1 cellular context compared by ENCODE assay signal in the genomic region with DNA sequence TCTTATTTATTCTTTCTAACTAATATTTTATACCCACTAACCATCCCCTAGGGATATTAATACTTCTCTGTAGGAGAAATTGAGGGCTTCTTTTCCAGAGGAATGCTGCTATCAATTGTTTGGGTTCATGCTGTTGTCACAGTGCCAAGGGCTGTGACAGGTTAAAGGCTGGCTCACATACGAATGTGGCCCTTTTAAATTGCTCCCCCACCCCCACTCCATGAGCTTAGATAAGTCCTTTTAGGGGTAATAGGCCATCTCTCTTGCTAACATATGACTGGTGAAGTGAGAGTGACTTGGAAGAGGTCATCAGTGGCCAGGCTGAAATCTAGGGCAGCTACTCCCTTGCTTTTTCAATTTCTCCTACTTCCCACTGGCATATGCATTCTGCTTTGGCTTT.
TF ChIP-seq lines count a peak whose summit lies in the region.

No MANE protein-coding gene starts in this region.

TF ChIP-seq in K562, 482 proteins besides CTCF, POLR2A, EP300 and RAD21 (continued from another document):
- TF ChIP-seq, protein P1, sequence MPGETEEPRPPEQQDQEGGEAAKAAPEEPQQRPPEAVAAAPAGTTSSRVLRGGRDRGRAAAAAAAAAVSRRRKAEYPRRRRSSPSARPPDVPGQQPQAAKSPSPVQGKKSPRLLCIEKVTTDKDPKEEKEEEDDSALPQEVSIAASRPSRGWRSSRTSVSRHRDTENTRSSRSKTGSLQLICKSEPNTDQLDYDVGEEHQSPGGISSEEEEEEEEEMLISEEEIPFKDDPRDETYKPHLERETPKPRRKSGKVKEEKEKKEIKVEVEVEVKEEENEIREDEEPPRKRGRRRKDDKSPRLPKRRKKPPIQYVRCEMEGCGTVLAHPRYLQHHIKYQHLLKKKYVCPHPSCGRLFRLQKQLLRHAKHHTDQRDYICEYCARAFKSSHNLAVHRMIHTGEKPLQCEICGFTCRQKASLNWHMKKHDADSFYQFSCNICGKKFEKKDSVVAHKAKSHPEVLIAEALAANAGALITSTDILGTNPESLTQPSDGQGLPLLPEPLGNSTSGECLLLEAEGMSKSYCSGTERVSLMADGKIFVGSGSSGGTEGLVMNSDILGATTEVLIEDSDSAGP (CRISPR knock-in tag; IDR thresholded peaks at IDR 0.05), result no peak
- TF ChIP-seq MAZ (CRISPR knock-in tag; conservative IDR thresholded peaks at IDR 0.05 in 1 of 2, IDR thresholded peaks at IDR 0.05 in 1 of 2) (no peak), NFIC (IDR thresholded peaks at IDR 0.05) (peak; percentile 51), HMBOX1 (IDR thresholded peaks at IDR 0.05) (peak; percentile 56; the same call in 1 of the 2 replicates), RBBP5 (IDR thresholded peaks at IDR 0.05; ENCODE audit: borderline replicate concordance, insufficient read depth, low read length, poor library complexity, severe bottlenecking) (no peak), CBFB (CRISPR knock-in tag; IDR thresholded peaks at IDR 0.05) (no peak), ZNF436 (CRISPR knock-in tag; IDR thresholded peaks at IDR 0.05) (no peak), NCOR1 (IDR thresholded peaks at IDR 0.05) (0 out of 2 replicates have a peak, but pooled peaks have one; percentile 8), ZBTB40 (IDR thresholded peaks at IDR 0.05) (no peak), ZBTB40 (CRISPR knock-in tag; IDR thresholded peaks at IDR 0.05) (no peak), ZNF263 (CRISPR knock-in tag; IDR thresholded peaks at IDR 0.05; ENCODE audit: borderline replicate concordance) (no peak), ZNF785 (CRISPR knock-in tag; IDR thresholded peaks at IDR 0.05) (no peak), SRSF1 (IDR thresholded peaks at IDR 0.05; ENCODE audit: low read depth, low read length) (no peak), ZNF518B (CRISPR knock-in tag; IDR thresholded peaks at IDR 0.05) (no peak), TAF9B (IDR thresholded peaks at IDR 0.05; ENCODE audit: partially characterized antibody) (no peak), TCFL5 (CRISPR knock-in tag; conservative IDR thresholded peaks at IDR 0.05) (no peak)
- TF ChIP-seq, protein P2, sequence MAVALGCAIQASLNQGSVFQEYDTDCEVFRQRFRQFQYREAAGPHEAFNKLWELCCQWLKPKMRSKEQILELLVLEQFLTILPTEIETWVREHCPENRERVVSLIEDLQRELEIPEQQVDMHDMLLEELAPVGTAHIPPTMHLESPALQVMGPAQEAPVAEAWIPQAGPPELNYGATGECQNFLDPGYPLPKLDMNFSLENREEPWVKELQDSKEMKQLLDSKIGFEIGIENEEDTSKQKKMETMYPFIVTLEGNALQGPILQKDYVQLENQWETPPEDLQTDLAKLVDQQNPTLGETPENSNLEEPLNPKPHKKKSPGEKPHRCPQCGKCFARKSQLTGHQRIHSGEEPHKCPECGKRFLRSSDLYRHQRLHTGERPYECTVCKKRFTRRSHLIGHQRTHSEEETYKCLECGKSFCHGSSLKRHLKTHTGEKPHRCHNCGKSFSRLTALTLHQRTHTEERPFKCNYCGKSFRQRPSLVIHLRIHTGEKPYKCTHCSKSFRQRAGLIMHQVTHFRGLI (CRISPR knock-in tag; IDR thresholded peaks at IDR 0.05), result no peak
- TF ChIP-seq, protein P3, sequence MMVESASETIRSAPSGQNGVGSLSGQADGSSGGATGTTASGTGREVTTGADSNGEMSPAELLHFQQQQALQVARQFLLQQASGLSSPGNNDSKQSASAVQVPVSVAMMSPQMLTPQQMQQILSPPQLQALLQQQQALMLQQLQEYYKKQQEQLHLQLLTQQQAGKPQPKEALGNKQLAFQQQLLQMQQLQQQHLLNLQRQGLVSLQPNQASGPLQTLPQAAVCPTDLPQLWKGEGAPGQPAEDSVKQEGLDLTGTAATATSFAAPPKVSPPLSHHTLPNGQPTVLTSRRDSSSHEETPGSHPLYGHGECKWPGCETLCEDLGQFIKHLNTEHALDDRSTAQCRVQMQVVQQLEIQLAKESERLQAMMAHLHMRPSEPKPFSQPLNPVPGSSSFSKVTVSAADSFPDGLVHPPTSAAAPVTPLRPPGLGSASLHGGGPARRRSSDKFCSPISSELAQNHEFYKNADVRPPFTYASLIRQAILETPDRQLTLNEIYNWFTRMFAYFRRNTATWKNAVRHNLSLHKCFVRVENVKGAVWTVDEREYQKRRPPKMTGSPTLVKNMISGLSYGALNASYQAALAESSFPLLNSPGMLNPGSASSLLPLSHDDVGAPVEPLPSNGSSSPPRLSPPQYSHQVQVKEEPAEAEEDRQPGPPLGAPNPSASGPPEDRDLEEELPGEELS (CRISPR knock-in tag; IDR thresholded peaks at IDR 0.05; ENCODE audit: borderline replicate concordance), result no peak
